In the genomic region with DNA sequence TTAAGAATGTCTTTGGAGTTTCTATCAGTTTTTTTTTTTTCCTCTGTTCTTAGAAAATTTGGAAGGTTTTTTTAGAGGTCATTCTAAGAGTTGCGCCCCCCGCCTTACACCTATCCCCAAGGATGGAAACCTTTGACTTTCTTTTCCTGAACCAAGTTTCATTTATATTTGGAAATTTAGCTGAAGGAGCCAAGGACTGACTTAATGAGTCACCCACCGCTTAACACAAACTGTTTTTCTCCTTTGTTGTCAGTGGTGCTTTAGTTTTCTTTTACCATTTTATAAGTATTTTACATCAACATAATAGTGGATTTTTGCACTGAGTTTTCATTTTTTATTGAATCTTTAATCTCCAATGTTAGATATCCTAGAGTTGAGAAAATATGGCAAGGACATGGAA, we compare ENCODE assay signal across 18 cellular contexts.
"Had no signal": no experiment of that assay in that cellular context is flagged by ENCODE, and none has a peak within 500 bp of the region (broad histone marks: within the 10 kb centered on the region; RNA-seq: fewer than 3 reads in every experiment).

No MANE protein-coding gene starts in this region.

- H3K4me3 ChIP-seq: esophagus squamous epithelium, heart left ventricle, neural progenitor cell, pancreas, skin epidermis, stomach, thoracic aorta had no signal

- H3K36me3 ChIP-seq: esophagus squamous epithelium, heart left ventricle, neural progenitor cell, pancreas, stomach, thoracic aorta had no signal

- H3K4me3 Mint-ChIP-seq: activated CD4-positive, alpha-beta T cell treated with anti-CD3 and anti-CD28 coated beads for 36 hours; activated CD8-positive, alpha-beta T cell treated with anti-CD3 and anti-CD28 coated beads for 36 hours; activated naive CD4-positive, alpha-beta T cell treated with anti-CD3 and anti-CD28 coated beads for 36 hours; activated T-helper 1 cell treated with anti-CD3 and anti-CD28 coated beads, Interleukin-12 subunit alpha, Interleukin-12 subunit beta, Interleukin-2, Interleukin-4 antibody, amounts not matched to agents 30 ng/mL and 10 ng/mL and 1 ng/mL, durations not matched to agents 14 hours and 24 hours and 36 hours; brain; neural progenitor cell had no signal

- H3K27ac Mint-ChIP-seq: activated CD4-positive, alpha-beta T cell treated with anti-CD3 and anti-CD28 coated beads for 36 hours; activated CD8-positive, alpha-beta T cell treated with anti-CD3 and anti-CD28 coated beads for 36 hours; activated naive CD4-positive, alpha-beta T cell treated with anti-CD3 and anti-CD28 coated beads for 36 hours; activated T-helper 1 cell treated with anti-CD3 and anti-CD28 coated beads, Interleukin-12 subunit alpha, Interleukin-12 subunit beta, Interleukin-2, Interleukin-4 antibody, amounts not matched to agents 30 ng/mL and 10 ng/mL and 1 ng/mL, durations not matched to agents 14 hours and 24 hours and 36 hours; neural progenitor cell had no signal

- ATAC-seq: activated CD4-positive, alpha-beta T cell treated with anti-CD3 and anti-CD28 coated beads for 36 hours; activated CD8-positive, alpha-beta T cell treated with anti-CD3 and anti-CD28 coated beads for 36 hours; left ventricle myocardium superior had no signal

- H3K27me3 ChIP-seq: esophagus squamous epithelium, foreskin keratinocyte, heart left ventricle, neural progenitor cell, pancreas, stomach had no signal

- H3K27me3 Mint-ChIP-seq: activated CD4-positive, alpha-beta T cell treated with anti-CD3 and anti-CD28 coated beads for 36 hours; activated CD8-positive, alpha-beta T cell treated with anti-CD3 and anti-CD28 coated beads for 36 hours; brain had no signal

- H3K4me1 Mint-ChIP-seq: neural progenitor cell had no signal

- H3K9me3 ChIP-seq: esophagus squamous epithelium, heart left ventricle, pancreas, stomach, thoracic aorta had no signal

- H3K27ac ChIP-seq: foreskin keratinocyte, heart left ventricle, neural progenitor cell, pancreas, skin epidermis, stomach, thoracic aorta, VCaP had no signal

- DNase-seq: activated CD4-positive, alpha-beta T cell treated with anti-CD3 and anti-CD28 coated beads for 36 hours; activated CD8-positive, alpha-beta memory T cell treated with anti-CD3 and anti-CD28 coated beads, Interleukin-2, amount 50 U/mL, for 4 hours; activated CD8-positive, alpha-beta T cell treated with anti-CD3 and anti-CD28 coated beads for 36 hours; activated naive CD4-positive, alpha-beta T cell treated with anti-CD3 and anti-CD28 coated beads for 36 hours; esophagus squamous epithelium; heart left ventricle; kidney; left ventricle myocardium superior; mesendoderm; pancreas; stomach had no signal
